Comparison of ENCODE assay signal across 22 cellular contexts in the genomic region with DNA sequence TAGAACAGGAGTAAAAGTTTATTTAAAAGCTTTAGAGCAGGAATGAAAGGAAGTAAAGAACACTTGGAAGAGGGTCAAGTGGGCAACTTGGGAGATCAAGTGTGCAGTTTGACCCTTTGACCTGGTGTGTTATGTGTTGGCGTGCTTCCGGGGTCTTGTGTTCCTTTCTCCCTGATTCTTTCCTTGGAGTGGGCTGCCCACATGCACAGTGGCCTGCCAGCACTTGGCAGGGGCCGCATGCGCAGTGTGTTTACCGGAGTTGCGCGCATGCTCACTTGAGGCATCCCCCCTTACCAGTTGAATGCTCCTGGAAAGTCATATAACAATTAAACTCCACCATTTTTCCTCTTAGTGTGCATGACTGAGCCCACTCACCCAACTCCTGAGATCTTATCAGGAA.
"Had no signal": no experiment of that assay in that cellular context is flagged by ENCODE, and none has a peak within 500 bp of the region (broad histone marks: within the 10 kb centered on the region; RNA-seq: fewer than 3 reads in every experiment).

No MANE protein-coding gene starts in this region.

- ATAC-seq: HepG2 had no signal

- H3K27ac ChIP-seq: SJSA1, SK-N-MC had no signal

- DNase-seq: IMR-90, Karpas-422, KG1, MG63, NCI-H1092, NCI-H1105 treated with DMSO at 0.1 percent for 48 hours, NCI-H1417 treated with DMSO at 0.1 percent for 48 hours, NCI-H146, NCI-H1694 treated with DMSO at 0.1 percent for 48 hours, NCI-H1930, NCI-H2081, NCI-H2107, NCI-H2227 treated with DMSO at 0.1 percent for 48 hours, NCI-H524, NCI-H69, NCI-H774, Right ventricle myocardium superior, RPMI8226, SIG-M5 had no signal

- H3K27me3 ChIP-seq: MG63, SJSA1 had no signal

- H3K36me3 ChIP-seq: MG63, SJSA1 had no signal

- H3K9me3 ChIP-seq: MG63, SJSA1 had no signal

- H3K4me3 ChIP-seq: MG63, SJSA1, SK-N-MC had no signal
